8 cellular contexts compared by ENCODE assay signal in the genomic region with DNA sequence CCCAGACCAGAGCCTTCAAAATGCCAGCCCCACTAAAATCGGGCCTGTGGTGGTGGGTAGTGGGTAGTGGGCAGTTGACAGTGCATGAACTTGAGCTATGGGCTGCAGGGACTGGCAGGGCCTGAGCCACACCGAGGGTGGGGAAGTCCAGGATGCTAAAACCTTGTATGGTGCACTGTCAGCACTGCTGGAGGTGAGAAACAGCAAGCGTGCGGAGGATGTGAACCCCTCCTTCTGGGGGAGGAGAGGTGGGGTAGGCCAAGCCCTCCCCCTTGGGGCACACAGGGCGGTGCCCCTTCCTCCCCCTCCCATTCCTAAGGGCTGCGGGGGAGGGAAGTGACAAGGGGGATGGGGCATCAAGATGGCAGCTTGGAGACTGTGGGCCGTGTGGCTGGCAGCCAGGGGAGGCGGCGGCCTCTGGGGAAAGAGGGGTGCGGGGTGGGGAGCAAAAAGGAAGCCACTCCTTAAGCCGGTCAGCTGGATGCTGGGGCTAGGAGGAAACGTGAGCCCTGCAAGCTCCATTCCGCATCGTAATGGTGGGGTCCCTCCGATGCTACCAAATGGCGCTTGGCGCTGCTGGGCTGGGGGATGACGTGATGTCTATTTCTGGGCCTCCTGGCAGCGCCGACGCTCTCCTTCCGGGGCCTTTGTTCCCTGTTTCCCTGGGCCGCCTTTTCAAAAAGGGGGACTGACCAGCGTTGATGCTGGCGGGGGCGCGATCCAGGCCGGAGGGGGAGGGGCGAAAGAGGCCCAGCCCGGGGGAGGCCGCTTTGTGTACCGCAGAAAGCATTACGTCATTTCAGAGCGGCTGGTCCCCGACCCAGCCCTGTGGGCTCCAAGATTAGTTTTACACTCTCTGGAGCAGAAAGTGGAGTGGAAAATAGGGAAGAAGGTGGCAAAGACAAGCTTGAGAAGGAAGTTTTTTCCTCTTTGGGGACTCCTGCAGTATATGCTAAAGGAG. TPM values are rescaled to one million over a fixed set of nuclear protein-coding genes. Genes with fewer than 3 reads are reported as not detected.
DNase-seq lines count a peak whose midpoint lies in the region; ATAC-seq and TF ChIP-seq lines count a peak whose summit lies in the region.

No MANE protein-coding gene starts in this region.

- no peaks in the 10 kb centered on the region for H3K9me3 Mint-ChIP-seq in chondrocyte (ENCODE audit: low read depth)

- DNase-seq in AG09319 (ENCODE audit: extremely low read depth, low read depth) (peak; percentile 43), NCI-H2107 treated with DMSO at 0.1 percent for 48 hours (lab: John Stamatoyannopoulos, UW; ENCODE audit: unreplicated experiment) (peak; percentile 90), chondrocyte (ENCODE audit: low spot score) (no peak), kidney tubule cell (ENCODE audit: low spot score) (peak; percentile 71)
- peak; percentile 2 to 14 (median 4) for DNase-seq in activated CD4-positive, CD25-positive, alpha-beta regulatory T cell (lab: John Stamatoyannopoulos, UW)
- peak; percentile 13 to 43 for DNase-seq in stimulated activated CD4-positive, alpha-beta T cell treated with anti-CD3 and anti-CD28 coated beads, Interleukin-15, amount 100 ng/mL, for 48 hours (ENCODE audit: low read depth in 2 of 2)

- no peak for TF ChIP-seq CTCF in AG09319 (IDR thresholded peaks at IDR 0.05; ENCODE audit: low read depth, low read length)
- no peak for TF ChIP-seq CTCF in chondrocyte (IDR thresholded peaks at IDR 0.05)

- peaks cover 32% of the 10 kb centered on the region for H3K4me1 Mint-ChIP-seq in chondrocyte (ENCODE audit: low read depth)

- H3K27ac Mint-ChIP-seq in chondrocyte (ENCODE audit: unreplicated experiment) = no peak overlapping the region

- peak overlapping the region; percentile 73 for H3K4me3 Mint-ChIP-seq in chondrocyte (ENCODE audit: unreplicated experiment)

- ATAC-seq in GM19324 (IDR thresholded peaks at IDR 0.05; ENCODE audit: low FRiP score, unreplicated experiment) (peak; percentile 5), GM19467 (IDR thresholded peaks at IDR 0.05; ENCODE audit: unreplicated experiment) (no peak)

- peaks cover 3% of the 10 kb centered on the region for H3K27me3 Mint-ChIP-seq in chondrocyte (ENCODE audit: low read depth)

- peaks cover under 1% of the 10 kb centered on the region for H3K36me3 Mint-ChIP-seq in chondrocyte (ENCODE audit: low read depth)

RNA-seq across cellular contexts. Expression of gene SYT11, which starts 0.8 kb away (rescaled TPM):
- total RNA-seq in chondrocyte = 3.4 to 5.3 TPM (median 4.9 TPM) in 3 replicates

RNA-seq across cellular contexts. Expression of gene GON4L, which starts 3.1 kb away (rescaled TPM):
- 40.1 to 46.9 TPM (median 46.5 TPM) in 3 replicates for total RNA-seq in chondrocyte

RNA-seq across cellular contexts. Expression of gene RIT1, which starts 51.0 kb away (rescaled TPM):
- total RNA-seq in chondrocyte = 39.8 to 52.2 TPM (median 51.4 TPM) in 3 replicates
